14 cellular contexts compared by ENCODE assay signal in genomic region chr13:23939666-23940065, GRCh38. TPM values are rescaled to one million over a fixed set of nuclear protein-coding genes. Genes with fewer than 3 reads are reported as not detected.
"Had no signal": no experiment of that assay in that cellular context is flagged by ENCODE, and none has a peak within 500 bp of the region (broad histone marks: within the 10 kb centered on the region; RNA-seq: fewer than 3 reads in every experiment).

No MANE protein-coding gene starts in this region.

RNA-seq across cellular contexts. Expression of gene C1QTNF9B, which starts 42.4 kb away (rescaled TPM):
- total RNA-seq: activated B cell treated with CpG ODN at 0.5 μM for 24 hours; activated CD4-positive, alpha-beta memory T cell treated with anti-CD3 and anti-CD28 coated beads for 36 hours; activated CD4-positive, alpha-beta memory T cell treated with anti-CD3 and anti-CD28 coated beads, Interleukin-2, amount 10 ng/mL, durations not matched to agents 7 days and 5 days; activated CD4-positive, alpha-beta T cell treated with anti-CD3 and anti-CD28 coated beads for 36 hours; activated CD4-positive, alpha-beta T cell treated with anti-CD3 and anti-CD28 coated beads, Interleukin-2, amount 10 ng/mL, durations not matched to agents 24 days and 14 days; activated CD4-positive, alpha-beta T cell treated with anti-CD3 and anti-CD28 coated beads, Interleukin-2, amount 10 ng/mL, durations not matched to agents 7 days and 5 days; activated CD8-positive, alpha-beta memory T cell treated with anti-CD3 and anti-CD28 coated beads for 36 hours; activated CD8-positive, alpha-beta memory T cell treated with anti-CD3 and anti-CD28 coated beads, Interleukin-2, amount 10 ng/mL, durations not matched to agents 7 days and 5 days; activated CD8-positive, alpha-beta T cell treated with anti-CD3 and anti-CD28 coated beads for 36 hours; activated CD8-positive, alpha-beta T cell treated with anti-CD3 and anti-CD28 coated beads, Interleukin-2, amount 10 ng/mL, durations not matched to agents 7 days and 5 days; T-cell; T-helper 1 cell treated with Interleukin-12 subunit alpha and Interleukin-12 subunit beta and Interleukin-4 antibody, amounts not matched to agents 30 ng/mL and 1 ng/mL, for 36 hours; T-helper 17 cell; T-helper 2 cell treated with Interferon-gamma antibody and Interleukin-4, amounts not matched to agents 100 ng/mL and 5 ng/mL, for 36 hours had no signal
